In genomic region chr7:23294549-23295400, GRCh38 we compare ENCODE assay signal across 24 cellular contexts. TPM values are rescaled to one million over a fixed set of nuclear protein-coding genes. Genes with fewer than 3 reads are reported as not detected.
A peak's percentile ranks its signal among the peaks of the same experiment; 100 is the strongest.
DNase-seq lines count a peak whose midpoint lies in the region; ATAC-seq and TF ChIP-seq lines count a peak whose summit lies in the region.
"Had no signal": no experiment of that assay in that cellular context is flagged by ENCODE, and none has a peak within 500 bp of the region (broad histone marks: within the 10 kb centered on the region; RNA-seq: fewer than 3 reads in every experiment).

No MANE protein-coding gene starts in this region.

- H4K12ac ChIP-seq in trophoblast cell (ENCODE audit: low read depth, low read length): no peak overlapping the region

- no peaks in the 10 kb centered on the region for H3K9me3 Mint-ChIP-seq in chondrocyte (ENCODE audit: low read depth)
- peaks cover 4% of the 10 kb centered on the region for H3K9me3 Mint-ChIP-seq in activated naive CD8-positive, alpha-beta T cell treated with anti-CD3 and anti-CD28 coated beads, Interleukin-2, amount 50 U/mL, for 24 hours
- H3K9me3 Mint-ChIP-seq: CD4-positive, alpha-beta T cell had no signal

- H3K36me3 Mint-ChIP-seq in chondrocyte (ENCODE audit: low read depth): no peaks in the 10 kb centered on the region
- H3K36me3 Mint-ChIP-seq in activated naive CD8-positive, alpha-beta T cell treated with anti-CD3 and anti-CD28 coated beads, Interleukin-2, amount 50 U/mL, for 24 hours (ENCODE audit: low read depth): peaks cover 2% of the 10 kb centered on the region

- no peak overlapping the region for H3K18ac ChIP-seq in trophoblast cell (ENCODE audit: low read length)

- H3K4me1 Mint-ChIP-seq in chondrocyte (ENCODE audit: low read depth): peaks cover 30% of the 10 kb centered on the region
- peaks cover 9% of the 10 kb centered on the region for H3K4me1 Mint-ChIP-seq in activated naive CD8-positive, alpha-beta T cell treated with anti-CD3 and anti-CD28 coated beads, Interleukin-2, amount 50 U/mL, for 24 hours

- H3K4me3 ChIP-seq in NB4 (ENCODE audit: low read depth, low read length) (no peak overlapping the region), cardiac fibroblast (replicated peaks in 1 of 2; ENCODE audit: low read depth in 2 of 2, low read length in 2 of 2) (no peak overlapping the region), trophoblast cell (ENCODE audit: low read depth, low read length) (no peak overlapping the region)
- H3K4me3 ChIP-seq: spleen, suprapubic skin, vagina had no signal

- TF ChIP-seq CTCF in NB4 (IDR thresholded peaks at IDR 0.05; ENCODE audit: low read depth, low read length): no peak
- TF ChIP-seq CTCF in cardiac fibroblast (IDR thresholded peaks at IDR 0.05; ENCODE audit: low read depth, low read length): no peak
- TF ChIP-seq CTCF in chondrocyte (IDR thresholded peaks at IDR 0.05): no peak

- H4K91ac ChIP-seq in trophoblast cell (ENCODE audit: low read depth, low read length): no peak overlapping the region

- no peak overlapping the region for H2AFZ ChIP-seq in trophoblast cell (ENCODE audit: insufficient read depth, low read length, poor library complexity)

- H2AK5ac ChIP-seq in trophoblast cell (ENCODE audit: low read length): no peak overlapping the region

- peaks cover 4% of the 10 kb centered on the region for H3K79me1 ChIP-seq in trophoblast cell (ENCODE audit: low read length)

- H2BK120ac ChIP-seq in trophoblast cell (ENCODE audit: insufficient read depth, low read length, poor library complexity): no peak overlapping the region

- DNase-seq in GF-D8 (lab: John Stamatoyannopoulos, UW): peak; percentile 17
- DNase-seq in NB4 (ENCODE audit: low read depth): peak; percentile 92
- peak; percentile 25 to 26 for DNase-seq in cardiac fibroblast (ENCODE audit: low read depth in 2 of 2)
- peak in 1 of 2 donors; percentile 27 for DNase-seq in trophoblast cell
- no peak for DNase-seq in chondrocyte (ENCODE audit: low spot score)
- DNase-seq in activated naive CD8-positive, alpha-beta T cell treated with anti-CD3 and anti-CD28 coated beads, Interleukin-2, amount 50 U/mL, for 24 hours: no peak
- no peak for DNase-seq in kidney glomerular epithelial cell (lab: John Stamatoyannopoulos, UW)
- DNase-seq: activated CD4-positive, CD25-positive, alpha-beta regulatory T cell; activated CD8-positive, alpha-beta T cell treated with anti-CD3 and anti-CD28 coated beads, Interleukin-2, amount 10 ng/mL, durations not matched to agents 7 days and 5 days; activated effector memory CD4-positive, alpha-beta T cell treated with anti-CD3 and anti-CD28 coated beads, Interleukin-2, amount 50 U/mL, for 16 hours; CD4-positive, alpha-beta T cell; DMS153; naive B cell; NCI-H1092 treated with DMSO at 0.1 percent for 48 hours; NCI-H187 treated with DMSO at 0.1 percent for 48 hours; NCI-H526; occipital lobe; spleen; stimulated activated CD4-positive, alpha-beta T cell treated with anti-CD3 and anti-CD28 coated beads, Interleukin-2, amount 100 ng/mL, for 48 hours; SW 1271; T1000 had no signal

- H4K8ac ChIP-seq in trophoblast cell (ENCODE audit: low read depth, low read length): peak overlapping the region; percentile 69

- H2BK5ac ChIP-seq in trophoblast cell (ENCODE audit: low read depth, low read length, poor library complexity): no peak overlapping the region

- H3K27ac Mint-ChIP-seq in chondrocyte (ENCODE audit: unreplicated experiment): no peak overlapping the region
- H3K27ac Mint-ChIP-seq in activated naive CD8-positive, alpha-beta T cell treated with anti-CD3 and anti-CD28 coated beads, Interleukin-2, amount 50 U/mL, for 24 hours: no peak overlapping the region
- H3K27ac Mint-ChIP-seq: activated CD8-positive, alpha-beta T cell treated with anti-CD3 and anti-CD28 coated beads, Interleukin-2, amount 10 ng/mL, durations not matched to agents 7 days and 5 days; CD4-positive, alpha-beta T cell; stimulated activated effector memory CD8-positive, alpha-beta T cell treated with anti-CD3 and anti-CD28 coated beads, Interleukin-12 subunit alpha, Interleukin-12 subunit beta, amount 100 ng/mL, for 72 hours had no signal

- WGBS in trophoblast cell (ENCODE audit: extremely low coverage, insufficient coverage, insufficient read length): no CpG with 5 or more reads among the region's 6 CpGs

- no peak overlapping the region for H3K4ac ChIP-seq in trophoblast cell (ENCODE audit: low read depth, low read length)

- no peak overlapping the region for H3K27ac ChIP-seq in trophoblast cell (ENCODE audit: low read depth, low read length)
- H3K27ac ChIP-seq: spleen, suprapubic skin, vagina had no signal

- H3K9ac ChIP-seq in trophoblast cell (ENCODE audit: low read length): no peak overlapping the region

- H3K27me3 ChIP-seq in trophoblast cell (ENCODE audit: insufficient read depth, low read length): no peaks in the 10 kb centered on the region
- H3K27me3 ChIP-seq: spleen, suprapubic skin, vagina had no signal

- H3K4me3 Mint-ChIP-seq in chondrocyte (ENCODE audit: unreplicated experiment): no peak overlapping the region
- no peak overlapping the region for H3K4me3 Mint-ChIP-seq in activated naive CD8-positive, alpha-beta T cell treated with anti-CD3 and anti-CD28 coated beads, Interleukin-2, amount 50 U/mL, for 24 hours
- H3K4me3 Mint-ChIP-seq: activated CD8-positive, alpha-beta T cell treated with anti-CD3 and anti-CD28 coated beads, Interleukin-2, amount 10 ng/mL, durations not matched to agents 7 days and 5 days; CD4-positive, alpha-beta T cell; stimulated activated effector memory CD8-positive, alpha-beta T cell treated with anti-CD3 and anti-CD28 coated beads, Interleukin-12 subunit alpha, Interleukin-12 subunit beta, amount 100 ng/mL, for 72 hours had no signal

- H3K9me3 ChIP-seq in trophoblast cell (ENCODE audit: insufficient read depth, low read depth, low read length): no peaks in the 10 kb centered on the region
- H3K9me3 ChIP-seq: spleen, suprapubic skin, vagina had no signal

- TF ChIP-seq POLR2A in NB4 (IDR thresholded peaks at IDR 0.05; ENCODE audit: extremely low read depth, insufficient read length): no peak

- no peak overlapping the region for H2BK12ac ChIP-seq in trophoblast cell (ENCODE audit: low read length)

- peaks cover 0 to 2% of the 10 kb centered on the region in 2 experiments for H3K4me1 ChIP-seq in trophoblast cell (ENCODE audit: control insufficient read depth in 1 of 2, insufficient read depth in 2 of 2, low read length in 2 of 2)

- H3K36me3 ChIP-seq in trophoblast cell (ENCODE audit: control insufficient read depth in 1 of 2, insufficient read depth in 2 of 2, low read length in 2 of 2): no peaks in the 10 kb centered on the region
- H3K36me3 ChIP-seq: spleen, suprapubic skin, vagina had no signal

- peaks cover 6% of the 10 kb centered on the region for H3K79me2 ChIP-seq in trophoblast cell (ENCODE audit: control insufficient read depth, insufficient read depth, low read length, poor library complexity)

- ATAC-seq in activated naive CD8-positive, alpha-beta T cell treated with anti-CD3 and anti-CD28 coated beads, Interleukin-2, amount 50 U/mL, for 24 hours: no peak
- ATAC-seq: activated CD8-positive, alpha-beta T cell treated with anti-CD3 and anti-CD28 coated beads, Interleukin-2, amount 10 ng/mL, durations not matched to agents 7 days and 5 days; stimulated activated effector memory CD8-positive, alpha-beta T cell treated with anti-CD3 and anti-CD28 coated beads, Interleukin-12 subunit alpha, Interleukin-12 subunit beta, amount 100 ng/mL, for 72 hours had no signal

- no peak overlapping the region for H3K14ac ChIP-seq in trophoblast cell (ENCODE audit: low read length)

- H3K4me2 ChIP-seq in trophoblast cell (ENCODE audit: low read length): no peak overlapping the region

- H3K23ac ChIP-seq in trophoblast cell (ENCODE audit: low read length): no peak overlapping the region

- no peaks in the 10 kb centered on the region for H3K27me3 Mint-ChIP-seq in chondrocyte (ENCODE audit: low read depth)
- peaks cover 3% of the 10 kb centered on the region for H3K27me3 Mint-ChIP-seq in activated naive CD8-positive, alpha-beta T cell treated with anti-CD3 and anti-CD28 coated beads, Interleukin-2, amount 50 U/mL, for 24 hours
- H3K27me3 Mint-ChIP-seq: CD4-positive, alpha-beta T cell had no signal

RNA-seq across cellular contexts. Expression of gene MALSU1, which starts 4.4 kb away (rescaled TPM):
- 58.2 and 61.0 TPM in 2 replicates for polyA plus RNA-seq in trophoblast cell (2013)
- total RNA-seq in chondrocyte: 40.9 to 57.3 TPM (median 44.6 TPM) in 3 replicates

RNA-seq across cellular contexts. Expression of gene GPNMB, which starts 48.2 kb away (rescaled TPM):
- 1.5 and 1.6 TPM in 2 replicates for polyA plus RNA-seq in trophoblast cell (2013)
- 128 to 162 TPM (median 139 TPM) in 3 replicates for total RNA-seq in chondrocyte
- total RNA-seq: CD4-positive, alpha-beta T cell had no signal

Comparison
In these comparisons a context has a peak if more than half of its experiments do, and no peak if none do; other contexts are left out.
1. DNase-seq: peak in GF-D8 (single experiment), NB4 (single experiment) and cardiac fibroblast (2 of 2); none in chondrocyte (single experiment), activated naive CD8-positive, alpha-beta T cell treated with anti-CD3 and anti-CD28 coated beads, Interleukin-2, amount 50 U/mL, for 24 hours (single experiment) and kidney glomerular epithelial cell (single experiment).